12 cellular contexts compared by ENCODE assay signal in the genomic region with DNA sequence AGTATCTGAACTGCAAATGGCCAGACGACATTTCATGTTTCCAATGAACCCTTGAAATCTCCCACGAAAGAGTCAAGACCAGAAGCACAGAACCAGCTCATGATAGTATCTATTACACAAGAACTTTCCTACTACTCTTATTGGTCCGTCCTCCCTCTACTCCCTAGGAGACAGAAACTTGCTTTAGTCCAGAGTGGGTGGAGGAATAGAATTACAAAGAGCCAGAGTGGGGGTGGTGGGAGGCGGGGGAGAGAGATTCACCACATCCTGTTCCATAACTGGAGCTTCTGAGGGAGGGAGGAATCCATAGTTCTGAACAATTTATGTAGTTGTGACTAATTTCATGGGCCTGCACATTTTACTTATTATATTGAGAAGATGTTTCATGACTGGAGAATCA. TPM values are rescaled to one million over a fixed set of nuclear protein-coding genes. Genes with fewer than 3 reads are reported as not detected.
DNase-seq lines count a peak whose midpoint lies in the region; ATAC-seq and TF ChIP-seq lines count a peak whose summit lies in the region.
"Had no signal": no experiment of that assay in that cellular context is flagged by ENCODE, and none has a peak within 500 bp of the region (broad histone marks: within the 10 kb centered on the region; RNA-seq: fewer than 3 reads in every experiment).

No MANE protein-coding gene starts in this region.

- H3K9me3 Mint-ChIP-seq in nephron progenitor cell = peaks cover 27% of the 10 kb centered on the region

- peak overlapping the region; percentile 24 for H3K27ac Mint-ChIP-seq in nephron progenitor cell

- TF ChIP-seq CTCF in AG09319 (IDR thresholded peaks at IDR 0.05; ENCODE audit: low read depth, low read length) (no peak), nephron progenitor cell (IDR thresholded peaks at IDR 0.05) (no peak)

- ATAC-seq in HG02884 (IDR thresholded peaks at IDR 0.05; ENCODE audit: unreplicated experiment) = no peak

- H3K36me3 Mint-ChIP-seq in nephron progenitor cell (ENCODE audit: low read depth) = no peaks in the 10 kb centered on the region

- H3K27me3 Mint-ChIP-seq in nephron progenitor cell (ENCODE audit: low read depth, poor library complexity) = peaks cover 3% of the 10 kb centered on the region

- peak; percentile 29 for DNase-seq in AG09319 (ENCODE audit: extremely low read depth, low read depth)
- peak; percentile 37 for DNase-seq in HT-29 (ENCODE audit: low spot score)
- peak; percentile 23 for DNase-seq in activated naive CD4-positive, alpha-beta T cell treated with anti-CD3 and anti-CD28 coated beads, Interleukin-2, amount 50 U/mL, for 16 hours
- peak; percentile 5 for DNase-seq in nephron progenitor cell
- no peak for DNase-seq in COLO668 (lab: John Stamatoyannopoulos, UW; ENCODE audit: unreplicated experiment)
- no peak for DNase-seq in C1 segment of cervical spinal cord (lab: John Stamatoyannopoulos, UW)
- no peak for DNase-seq in DMS153 (lab: John Stamatoyannopoulos, UW)
- DNase-seq: NCI-H1694 treated with DMSO at 0.1 percent for 48 hours, substantia nigra, T1000 had no signal

- peaks cover 16% of the 10 kb centered on the region for H3K4me1 Mint-ChIP-seq in nephron progenitor cell

- no peak overlapping the region for H3K4me3 Mint-ChIP-seq in nephron progenitor cell

RNA-seq across cellular contexts. Expression of gene WFDC10A, which starts 18.5 kb away (rescaled TPM):
- total RNA-seq in HT-29 (2014; rRNA removed; shearing (Covaris generic)) = not detected in 2 replicates

RNA-seq across cellular contexts. Expression of gene WFDC9, which starts 20.0 kb away (rescaled TPM):
- total RNA-seq in HT-29 (2014; rRNA removed; shearing (Covaris generic)) = not detected in 2 replicates

RNA-seq across cellular contexts. Expression of gene WFDC8, which starts 32.0 kb away (rescaled TPM):
- not detected in 2 replicates for total RNA-seq in HT-29 (2014; rRNA removed; shearing (Covaris generic))
- total RNA-seq: dorsolateral prefrontal cortex had no signal

RNA-seq across cellular contexts. Expression of gene WFDC11, which starts 59.0 kb away (rescaled TPM):
- not detected in 2 replicates for total RNA-seq in HT-29 (2014; rRNA removed; shearing (Covaris generic))

Comparison
In these comparisons a context has a peak if more than half of its experiments do, and no peak if none do; other contexts are left out.
1. DNase-seq: peak in AG09319 (single experiment), HT-29 (single experiment), activated naive CD4-positive, alpha-beta T cell treated with anti-CD3 and anti-CD28 coated beads, Interleukin-2, amount 50 U/mL, for 16 hours (single experiment) and nephron progenitor cell (single experiment); none in COLO668 (single experiment), C1 segment of cervical spinal cord (0 of 14) and DMS153 (single experiment).